ENCODE assay signal across 29 cellular contexts in the genomic region with DNA sequence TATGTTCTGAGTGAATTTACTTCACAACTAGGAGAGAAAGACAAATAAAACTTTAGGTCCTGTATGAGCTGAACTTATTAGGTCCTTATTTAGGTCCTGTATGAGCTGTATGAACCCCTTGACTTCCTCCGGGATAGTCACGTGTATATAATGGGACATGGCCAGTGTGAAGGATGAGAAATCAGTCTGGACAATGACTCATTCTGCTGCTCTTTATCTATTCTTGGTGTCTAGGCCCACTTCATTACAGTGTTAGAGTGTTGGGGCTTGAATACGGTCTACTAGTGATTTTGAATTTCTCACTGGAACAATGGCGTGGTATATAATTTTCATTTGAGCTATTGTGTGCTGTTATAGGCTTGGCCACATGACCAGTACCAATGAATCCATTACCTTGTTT. TPM values are rescaled to one million over a fixed set of nuclear protein-coding genes. Genes with fewer than 3 reads are reported as not detected.
A peak's percentile ranks its signal among the peaks of the same experiment; 100 is the strongest.
DNase-seq lines count a peak whose midpoint lies in the region; TF ChIP-seq lines count a peak whose summit lies in the region.
"Had no signal": no experiment of that assay in that cellular context is flagged by ENCODE, and none has a peak within 500 bp of the region (broad histone marks: within the 10 kb centered on the region; RNA-seq: fewer than 3 reads in every experiment).

No MANE protein-coding gene starts in this region.

- H3K4me1 Mint-ChIP-seq in H9: peaks cover 56 to 62% of the 10 kb centered on the region in 2 experiments

- no peak overlapping the region for H4K8ac ChIP-seq in H9 (replicated peaks; ENCODE audit: insufficient read length, low read depth, low read length)

- no peaks in the 10 kb centered on the region for H3K9me3 ChIP-seq in H9 (ENCODE audit: control insufficient read depth, low read depth, low read length)
- H3K9me3 ChIP-seq in mesodermal cell (ENCODE audit: control insufficient read depth, low read length): no peaks in the 10 kb centered on the region
- H3K9me3 ChIP-seq: gastrocnemius medialis, ovary, Peyer's patch, right atrium auricular region, SJSA1 had no signal

- no peak overlapping the region for H3K14ac ChIP-seq in H9 (ENCODE audit: insufficient read depth, low read length)

- peak overlapping the region; percentile 45 to 89 (median 57); a peak in 5 of 7 replicates for H3K27ac Mint-ChIP-seq in H9
- H3K27ac Mint-ChIP-seq: T-helper 17 cell had no signal

- no peak overlapping the region for H2BK12ac ChIP-seq in H9 (ENCODE audit: insufficient read length, low read depth, low read length)

- H3K27me3 ChIP-seq in H9 (ENCODE audit: insufficient read depth, low read length): no peaks in the 10 kb centered on the region
- H3K27me3 ChIP-seq: gastrocnemius medialis, hepatocyte, ovary, Peyer's patch, right atrium auricular region, SJSA1 had no signal

- no peak overlapping the region for H3K4ac ChIP-seq in H9 (ENCODE audit: low read depth, low read length)

- H3K4me3 ChIP-seq in cardiac fibroblast (replicated peaks in 1 of 2; ENCODE audit: low read depth in 2 of 2, low read length in 2 of 2) (no peak overlapping the region), mesodermal cell (ENCODE audit: extremely low read depth, insufficient read depth, low read length, poor library complexity, severe bottlenecking) (no peak overlapping the region)
- H3K4me3 ChIP-seq: dorsolateral prefrontal cortex, gastrocnemius medialis, hepatocyte, ovary, Peyer's patch, right atrium auricular region, SJSA1 had no signal

- no peaks in the 10 kb centered on the region for H3K23me2 ChIP-seq in H9 (ENCODE audit: insufficient read length, low read depth, low read length, poor library complexity, severe bottlenecking)

- no peak overlapping the region for H3K4me2 ChIP-seq in H9 (ENCODE audit: insufficient read depth, insufficient read length, low read length)
- H3K4me2 ChIP-seq: hepatocyte had no signal

- H2BK15ac ChIP-seq in H9 (ENCODE audit: low read depth, low read length): no peak overlapping the region

- H2AK5ac ChIP-seq in H9 (ENCODE audit: insufficient read length, low read length): no peak overlapping the region

- no peak overlapping the region for H3T11ph ChIP-seq in H9 (ENCODE audit: low read length)

- no peaks in the 10 kb centered on the region for H4K20me1 ChIP-seq in H9 (ENCODE audit: control insufficient read depth, insufficient read depth, insufficient read length)

- H3K9me3 Mint-ChIP-seq in H9: no peaks in the 10 kb centered on the region
- H3K9me3 Mint-ChIP-seq: activated naive CD4-positive, alpha-beta T cell treated with anti-CD3 and anti-CD28 coated beads, Interleukin-2, amount 50 U/mL, for 24 hours; natural killer cell had no signal

- H3K4me3 Mint-ChIP-seq in H9: peak overlapping the region in 1 of 2 experiments; percentile 34; a peak in 1 of 5 replicates
- H3K4me3 Mint-ChIP-seq: activated naive CD4-positive, alpha-beta T cell treated with anti-CD3 and anti-CD28 coated beads, Interleukin-2, amount 50 U/mL, for 24 hours; natural killer cell; T-helper 17 cell had no signal

- H3K27me3 Mint-ChIP-seq in H9 (ENCODE audit: low read depth): no peaks in the 10 kb centered on the region
- H3K27me3 Mint-ChIP-seq: activated naive CD4-positive, alpha-beta T cell treated with anti-CD3 and anti-CD28 coated beads, Interleukin-2, amount 50 U/mL, for 24 hours; T-helper 17 cell had no signal

- TF ChIP-seq CTCF in H9 (conservative IDR thresholded peaks at IDR 0.05): no peak
- TF ChIP-seq CTCF in cardiac fibroblast (IDR thresholded peaks at IDR 0.05; ENCODE audit: low read depth, low read length): no peak

- peaks cover 2% of the 10 kb centered on the region for H3K79me1 ChIP-seq in H9 (ENCODE audit: insufficient read depth, low read depth, low read length, poor library complexity, severe bottlenecking)

- H3K36me3 Mint-ChIP-seq in H9 (ENCODE audit: insufficient read depth in 1 of 3, low read depth in 3 of 3): peaks cover 0 to 1% (median 0%) of the 10 kb centered on the region in 3 experiments; a peak in 2 of 7 replicates
- H3K36me3 Mint-ChIP-seq: activated naive CD4-positive, alpha-beta T cell treated with anti-CD3 and anti-CD28 coated beads, Interleukin-2, amount 50 U/mL, for 24 hours; natural killer cell had no signal

- H3K27ac ChIP-seq in H9 (ENCODE audit: insufficient read length, low read depth, low read length): peak overlapping the region; percentile 19
- peak overlapping the region; percentile 87 for H3K27ac ChIP-seq in mesodermal cell (ENCODE audit: low read depth, low read length, severe bottlenecking)
- H3K27ac ChIP-seq: dorsolateral prefrontal cortex, epithelial cell of prostate, gastrocnemius medialis, hepatocyte, ovary, Peyer's patch, right atrium auricular region, SJSA1, WERI-Rb-1 had no signal

- no peak overlapping the region for H3K9ac ChIP-seq in H9 (ENCODE audit: extremely low read depth, insufficient read length, low read length)

- WGBS in H9 (ENCODE audit: extremely low coverage, insufficient read length, low lambda C conversion rate): no CpG with 5 or more reads among the region's 4 CpGs
- WGBS in mesodermal cell (ENCODE audit: insufficient coverage in 2 of 2), 2 experiments: 60% methylated on average over 1 of the region's 4 CpGs; no CpG with 5 or more reads in 1 of the 2 experiments

- H2AFZ ChIP-seq in H9 (ENCODE audit: low read length): no peak overlapping the region
- H2AFZ ChIP-seq: hepatocyte had no signal

- H2BK20ac ChIP-seq in H9 (ENCODE audit: low read depth, low read length, poor library complexity, severe bottlenecking): no peak overlapping the region

- no peaks in the 10 kb centered on the region for H3K36me3 ChIP-seq in mesodermal cell (ENCODE audit: control insufficient read depth, insufficient read depth, low read length)
- H3K36me3 ChIP-seq: gastrocnemius medialis, ovary, Peyer's patch, right atrium auricular region, SJSA1, WERI-Rb-1 had no signal

- no peak overlapping the region for H2BK120ac ChIP-seq in H9 (ENCODE audit: low read depth, low read length, poor library complexity, severe bottlenecking)

- H3K79me2 ChIP-seq in H9 (ENCODE audit: insufficient read depth, low read length): peaks cover 11% of the 10 kb centered on the region; the same call in 1 of the 2 replicates

- DNase-seq in H9 (no peak), RKO (ENCODE audit: low spot score) (peak; percentile 43), cardiac fibroblast (ENCODE audit: low read depth in 2 of 2) (peak; percentile 1 to 51), NCI-H524 treated with DMSO at 0.1 percent for 48 hours (lab: John Stamatoyannopoulos, UW) (no peak), NCI-H82 treated with DMSO at 0.1 percent for 48 hours (lab: John Stamatoyannopoulos, UW; ENCODE audit: unreplicated experiment) (no peak), SK-N-DZ (ENCODE audit: low spot score) (no peak), NOMO-1 (lab: John Stamatoyannopoulos, UW; ENCODE audit: unreplicated experiment in 2 of 2) (no peak)
- DNase-seq: anterior cingulate cortex; C1 segment of cervical spinal cord; central memory CD4-positive, alpha-beta T cell; dorsolateral prefrontal cortex; EL; gastrocnemius medialis; KG1; left ventricle myocardium superior; natural killer cell; NCI-H1694; NCI-H524; ovary; Peyer's patch; stimulated activated naive CD4-positive, alpha-beta T cell treated with Interleukin-2 at 50 U/mL for 16 hours; T-helper 17 cell; WERI-Rb-1 had no signal

- no peak overlapping the region for H2BK5ac ChIP-seq in H9 (ENCODE audit: insufficient read length, low read length)

- H3K18ac ChIP-seq in H9 (ENCODE audit: insufficient read length, low read depth, low read length): no peak overlapping the region

- H4K91ac ChIP-seq in H9 (ENCODE audit: insufficient read length, low read depth, low read length): no peak overlapping the region

- H3K23ac ChIP-seq in H9 (ENCODE audit: insufficient read length, low read depth, low read length): no peak overlapping the region

- H3K4me1 ChIP-seq in H9 (ENCODE audit: insufficient read depth, low read length) (peaks cover 11% of the 10 kb centered on the region; the same call in 1 of the 2 replicates), mesodermal cell (ENCODE audit: control insufficient read depth, insufficient read depth, low read length, poor library complexity, severe bottlenecking) (peaks cover 13% of the 10 kb centered on the region)
- H3K4me1 ChIP-seq: gastrocnemius medialis, Peyer's patch, right atrium auricular region, SJSA1 had no signal

- H3K56ac ChIP-seq in H9 (ENCODE audit: insufficient read length, low read depth, low read length): no peak overlapping the region

- H4K5ac ChIP-seq in H9 (ENCODE audit: insufficient read length, low read depth, low read length): no peak overlapping the region

RNA-seq across cellular contexts. Expression of a gene that starts 21.9 kb away (rescaled TPM):
- 95.8 and 99.2 TPM in 2 replicates for total RNA-seq in H9 (2021)
- 64.3 TPM for polyA plus RNA-seq in mesodermal cell (2013, experiment 1 of 2)
- polyA plus RNA-seq in mesodermal cell (2013, experiment 2 of 2): 71.6 TPM
- 0.30 and 0.71 TPM in 2 replicates for polyA plus RNA-seq in SK-N-DZ (2014; cell fraction: cytosol; rRNA removed)
- 0.27 and 0.76 TPM in 2 replicates for polyA plus RNA-seq in SK-N-DZ (2014; cell fraction: nucleus; rRNA removed)

Comparison
In these comparisons a context has a peak if more than half of its experiments do, and no peak if none do; other contexts are left out.
1. DNase-seq: peak in RKO (single experiment) and cardiac fibroblast (2 of 2); none in H9 (single experiment), NCI-H524 treated with DMSO at 0.1 percent for 48 hours (single experiment), NCI-H82 treated with DMSO at 0.1 percent for 48 hours (single experiment), SK-N-DZ (single experiment) and NOMO-1 (0 of 2).